In genomic region chr10:85602713-85603112, GRCh38 we compare ENCODE assay signal across 28 cellular contexts.
"Had no signal": no experiment of that assay in that cellular context is flagged by ENCODE, and none has a peak within 500 bp of the region (broad histone marks: within the 10 kb centered on the region; RNA-seq: fewer than 3 reads in every experiment).

No MANE protein-coding gene starts in this region.

- H3K4me3 Mint-ChIP-seq: mesothelial cell of epicardium; naive thymus-derived CD8-positive, alpha-beta T cell; nephron progenitor cell had no signal

- H3K9me3 Mint-ChIP-seq: mesothelial cell of epicardium; naive thymus-derived CD8-positive, alpha-beta T cell; nephron progenitor cell had no signal

- H3K9me3 ChIP-seq: esophagus squamous epithelium, heart right ventricle, left lung, pancreas, right lobe of liver, testis, tibial artery, upper lobe of left lung had no signal

- DNase-seq: cerebellar nuclear complex; cortex of kidney; effector CD4-positive, alpha-beta T cell; esophagus squamous epithelium; foreskin melanocyte; glutamatergic neuron; heart right ventricle; hippocampal formation; left cardiac atrium; mesenchymal stem cell; naive thymus-derived CD8-positive, alpha-beta T cell; nephron progenitor cell; nucleus accumbens; pancreas; retina; small intestine; stimulated activated CD4-positive, alpha-beta T cell treated with anti-CD3 and anti-CD28 coated beads, Interleukin-12 subunit alpha, Interleukin-12 subunit beta, amount 100 ng/mL, for 4 hours; stimulated activated CD4-positive, alpha-beta T cell treated with anti-CD3 and anti-CD28 coated beads, Interleukin-1b, Interleukin-23, amount 100 ng/mL, for 48 hours; stimulated activated CD4-positive, alpha-beta T cell treated with anti-CD3 and anti-CD28 coated beads, Interleukin-4, amount 100 ng/mL, for 1 hour; stimulated activated CD8-positive, alpha-beta memory T cell treated with anti-CD3 and anti-CD28 coated beads, Interleukin-4, amount 100 ng/mL, for 48 hours; stimulated activated naive CD8-positive, alpha-beta T cell treated with anti-CD3 and anti-CD28 coated beads, Interleukin-15, Interleukin-2, amounts not matched to agents 100 U/mL and 50 U/mL, for 24 hours; substantia nigra; testis; tibial artery had no signal

- H3K36me3 ChIP-seq: esophagus squamous epithelium, heart right ventricle, left lung, pancreas, right lobe of liver, upper lobe of left lung had no signal

- H3K27me3 ChIP-seq: esophagus squamous epithelium, heart right ventricle, left lung, pancreas, right lobe of liver, testis, tibial artery, upper lobe of left lung had no signal

- H3K27ac Mint-ChIP-seq: mesothelial cell of epicardium, nephron progenitor cell had no signal

- H3K4me3 ChIP-seq: esophagus squamous epithelium, heart right ventricle, left lung, pancreas, right lobe of liver, testis, tibial artery, upper lobe of left lung had no signal

- H3K4me1 Mint-ChIP-seq: mesothelial cell of epicardium had no signal

- H3K27ac ChIP-seq: esophagus squamous epithelium, heart right ventricle, left lung, pancreas, right lobe of liver, testis, tibial artery, upper lobe of left lung had no signal

- H3K36me3 Mint-ChIP-seq: mesothelial cell of epicardium; naive thymus-derived CD8-positive, alpha-beta T cell had no signal

- ATAC-seq: heart right ventricle; left cardiac atrium; left lung; naive thymus-derived CD8-positive, alpha-beta T cell; pancreas; stimulated activated naive CD8-positive, alpha-beta T cell treated with anti-CD3 and anti-CD28 coated beads, Interleukin-15, Interleukin-2, amounts not matched to agents 100 U/mL and 50 U/mL, for 24 hours had no signal

- H3K27me3 Mint-ChIP-seq: naive thymus-derived CD8-positive, alpha-beta T cell had no signal

- H3K4me1 ChIP-seq: esophagus squamous epithelium, heart right ventricle, left lung, pancreas, right lobe of liver, testis, tibial artery, upper lobe of left lung had no signal
